ENCODE assay signal across 1 cellular context in the genomic region with DNA sequence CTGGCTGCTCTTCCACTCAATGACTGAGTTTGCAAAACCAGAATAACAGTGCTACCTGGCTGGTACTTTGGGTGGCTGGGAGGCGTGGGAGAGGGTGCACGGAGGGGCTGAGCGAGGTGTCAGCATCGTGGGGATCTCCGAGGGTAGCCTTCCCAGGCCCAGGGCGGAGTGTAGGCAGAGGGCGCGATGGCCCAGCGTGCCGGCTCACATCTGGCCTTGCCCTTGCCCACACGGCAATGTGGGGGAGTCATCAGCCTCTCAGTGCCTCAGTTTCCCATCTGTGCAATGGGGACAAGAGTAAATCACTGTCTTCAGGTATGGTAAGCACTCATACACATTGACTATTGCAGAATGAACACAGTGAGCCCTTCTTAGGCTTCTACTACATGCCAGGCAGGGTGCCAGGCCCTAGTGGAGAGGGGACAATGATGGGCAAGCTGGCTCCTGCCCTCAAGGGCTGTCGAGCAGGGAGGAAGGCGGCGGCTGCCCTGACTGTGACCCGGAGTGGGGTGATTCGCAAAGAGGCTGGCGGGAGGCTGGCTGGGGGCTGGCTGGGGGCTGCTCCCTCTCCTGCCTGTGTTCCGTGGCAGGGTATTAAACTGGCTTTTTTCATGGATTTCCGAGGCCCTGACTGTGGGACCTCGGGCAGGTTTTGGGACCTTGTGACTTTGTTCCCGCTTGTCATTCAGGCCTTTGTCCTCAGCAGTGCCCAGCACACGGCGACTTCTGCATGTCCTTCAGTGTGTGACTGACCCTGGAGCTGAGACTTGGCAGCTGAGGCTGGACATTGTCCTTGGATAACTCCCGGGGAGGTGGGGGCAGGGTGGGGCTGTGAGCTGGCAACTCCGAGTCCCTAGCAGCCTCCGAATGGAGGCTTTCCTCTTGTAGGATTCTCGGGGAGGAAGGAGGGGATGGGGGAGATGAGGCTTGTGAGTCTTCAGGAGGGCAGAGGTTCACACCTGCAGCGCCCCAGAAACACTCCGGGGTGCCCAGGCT.
TF ChIP-seq lines count a peak whose summit lies in the region.

No MANE protein-coding gene starts in this region.

TF ChIP-seq in IMR-90, 13 proteins besides CTCF, POLR2A, EP300 and RAD21 (continued from another document):
- TF ChIP-seq, protein P1, sequence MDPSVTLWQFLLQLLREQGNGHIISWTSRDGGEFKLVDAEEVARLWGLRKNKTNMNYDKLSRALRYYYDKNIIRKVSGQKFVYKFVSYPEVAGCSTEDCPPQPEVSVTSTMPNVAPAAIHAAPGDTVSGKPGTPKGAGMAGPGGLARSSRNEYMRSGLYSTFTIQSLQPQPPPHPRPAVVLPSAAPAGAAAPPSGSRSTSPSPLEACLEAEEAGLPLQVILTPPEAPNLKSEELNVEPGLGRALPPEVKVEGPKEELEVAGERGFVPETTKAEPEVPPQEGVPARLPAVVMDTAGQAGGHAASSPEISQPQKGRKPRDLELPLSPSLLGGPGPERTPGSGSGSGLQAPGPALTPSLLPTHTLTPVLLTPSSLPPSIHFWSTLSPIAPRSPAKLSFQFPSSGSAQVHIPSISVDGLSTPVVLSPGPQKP (IDR thresholded peaks at IDR 0.05; ENCODE audit: borderline replicate concordance, low read depth, low read length): no peak
- TF ChIP-seq RCOR1 (IDR thresholded peaks at IDR 0.05; ENCODE audit: insufficient replicate concordance, low read length) (no peak), RFX5 (IDR thresholded peaks at IDR 0.05; ENCODE audit: low read depth, low read length) (no peak), MAFK (IDR thresholded peaks at IDR 0.05; ENCODE audit: low read depth, low read length) (no peak), NFE2L2 (IDR thresholded peaks at IDR 0.05; ENCODE audit: low read depth, low read length) (no peak)
